ENCODE assay signal across 14 cellular contexts in genomic region chr6:37984578-37984977, GRCh38.
A peak's percentile ranks its signal among the peaks of the same experiment; 100 is the strongest.
DNase-seq lines count a peak whose midpoint lies in the region; ATAC-seq and TF ChIP-seq lines count a peak whose summit lies in the region.
"Had no signal": no experiment of that assay in that cellular context is flagged by ENCODE, and none has a peak within 500 bp of the region (broad histone marks: within the 10 kb centered on the region; RNA-seq: fewer than 3 reads in every experiment).

No MANE protein-coding gene starts in this region.

- no peaks in the 10 kb centered on the region for H3K9me3 Mint-ChIP-seq in activated naive CD4-positive, alpha-beta T cell treated with anti-CD3 and anti-CD28 coated beads for 36 hours
- no peaks in the 10 kb centered on the region for H3K9me3 Mint-ChIP-seq in activated naive CD4-positive, alpha-beta T cell treated with anti-CD3 and anti-CD28 coated beads, Interleukin-2, amount 10 ng/mL, durations not matched to agents 7 days and 5 days
- H3K9me3 Mint-ChIP-seq in WTC11 = no peaks in the 10 kb centered on the region
- no peaks in the 10 kb centered on the region for H3K9me3 Mint-ChIP-seq in stimulated activated naive CD8-positive, alpha-beta T cell treated with anti-CD3 and anti-CD28 coated beads, Interleukin-15, amount 100 ng/mL, for 72 hours
- H3K9me3 Mint-ChIP-seq: H9 had no signal

- H3K27ac Mint-ChIP-seq in activated naive CD4-positive, alpha-beta T cell treated with anti-CD3 and anti-CD28 coated beads for 36 hours = peak overlapping the region; percentile 60
- no peak overlapping the region for H3K27ac Mint-ChIP-seq in activated naive CD4-positive, alpha-beta T cell treated with anti-CD3 and anti-CD28 coated beads, Interleukin-2, amount 10 ng/mL, durations not matched to agents 7 days and 5 days
- peak overlapping the region; percentile 73; the same call in 1 of the 2 replicates for H3K27ac Mint-ChIP-seq in WTC11
- peak overlapping the region; percentile 95 for H3K27ac Mint-ChIP-seq in stimulated activated naive CD8-positive, alpha-beta T cell treated with anti-CD3 and anti-CD28 coated beads, Interleukin-15, amount 100 ng/mL, for 72 hours

- no peak overlapping the region for H3K4me3 ChIP-seq in epithelial cell of esophagus (ENCODE audit: low read length)

- no peak overlapping the region for H3K4me3 Mint-ChIP-seq in activated naive CD4-positive, alpha-beta T cell treated with anti-CD3 and anti-CD28 coated beads for 36 hours
- H3K4me3 Mint-ChIP-seq in activated naive CD4-positive, alpha-beta T cell treated with anti-CD3 and anti-CD28 coated beads, Interleukin-2, amount 10 ng/mL, durations not matched to agents 7 days and 5 days = no peak overlapping the region
- no peak overlapping the region for H3K4me3 Mint-ChIP-seq in WTC11
- peak overlapping the region; percentile 2 to 11 for H3K4me3 Mint-ChIP-seq in stimulated activated naive CD8-positive, alpha-beta T cell treated with anti-CD3 and anti-CD28 coated beads, Interleukin-15, amount 100 ng/mL, for 72 hours
- H3K4me3 Mint-ChIP-seq: H9 had no signal

- H3K4me1 Mint-ChIP-seq in activated naive CD4-positive, alpha-beta T cell treated with anti-CD3 and anti-CD28 coated beads for 36 hours (ENCODE audit: low read depth) = peaks cover 68% of the 10 kb centered on the region
- peaks cover 6% of the 10 kb centered on the region for H3K4me1 Mint-ChIP-seq in activated naive CD4-positive, alpha-beta T cell treated with anti-CD3 and anti-CD28 coated beads, Interleukin-2, amount 10 ng/mL, durations not matched to agents 7 days and 5 days
- peaks cover 18% of the 10 kb centered on the region for H3K4me1 Mint-ChIP-seq in WTC11
- H3K4me1 Mint-ChIP-seq in stimulated activated naive CD8-positive, alpha-beta T cell treated with anti-CD3 and anti-CD28 coated beads, Interleukin-15, amount 100 ng/mL, for 72 hours = peaks cover 85% of the 10 kb centered on the region

- ATAC-seq in WTC11 = no peak
- no peak for ATAC-seq in stimulated activated naive CD8-positive, alpha-beta T cell treated with anti-CD3 and anti-CD28 coated beads, Interleukin-15, amount 100 ng/mL, for 72 hours

- CTCF ChIA-PET in activated naive CD4-positive, alpha-beta T cell treated with anti-CD3 and anti-CD28 coated beads for 36 hours (lab: Charles Lee) = interaction anchor here (0.6 to 1.0 kb wide), 2 partner anchors 9 to 164 kb away, joined by 3 read pairs; no protein-coding TSS in a partner anchor
- CTCF ChIA-PET in activated naive CD4-positive, alpha-beta T cell treated with anti-CD3 and anti-CD28 coated beads, Interleukin-2, amount 10 ng/mL, durations not matched to agents 7 days and 5 days (lab: Charles Lee) = no interaction called here
- CTCF ChIA-PET in WTC11 (lab: Charles Lee) = interaction anchor here (0.7 kb wide), 1 partner anchor 207 kb away, joined by 3 read pairs; no protein-coding TSS in a partner anchor

- no peaks in the 10 kb centered on the region for H3K27me3 Mint-ChIP-seq in activated naive CD4-positive, alpha-beta T cell treated with anti-CD3 and anti-CD28 coated beads for 36 hours (ENCODE audit: low read depth)
- H3K27me3 Mint-ChIP-seq in activated naive CD4-positive, alpha-beta T cell treated with anti-CD3 and anti-CD28 coated beads, Interleukin-2, amount 10 ng/mL, durations not matched to agents 7 days and 5 days = no peaks in the 10 kb centered on the region
- H3K27me3 Mint-ChIP-seq in WTC11 (ENCODE audit: low read depth) = no peaks in the 10 kb centered on the region
- H3K27me3 Mint-ChIP-seq in stimulated activated naive CD8-positive, alpha-beta T cell treated with anti-CD3 and anti-CD28 coated beads, Interleukin-15, amount 100 ng/mL, for 72 hours = no peaks in the 10 kb centered on the region

- TF ChIP-seq CTCF in WTC11 (IDR thresholded peaks at IDR 0.05) (no peak), epithelial cell of esophagus (IDR thresholded peaks at IDR 0.05; ENCODE audit: insufficient read depth, low read depth, low read length, missing control alignments) (no peak)

- POLR2A ChIA-PET in WTC11 (lab: Charles Lee) = no interaction called here

- intact Hi-C loops in activated naive CD4-positive, alpha-beta T cell treated with anti-CD3 and anti-CD28 coated beads for 36 hours (cut with micrococcal nuclease) = loop anchor here (1.0 to 2.0 kb wide), 2 partner anchors 74 to 126 kb away; no protein-coding TSS in a partner anchor

- no peak for DNase-seq in activated naive CD4-positive, alpha-beta T cell treated with anti-CD3 and anti-CD28 coated beads for 36 hours
- DNase-seq in activated naive CD4-positive, alpha-beta T cell treated with anti-CD3 and anti-CD28 coated beads, Interleukin-2, amount 10 ng/mL, durations not matched to agents 7 days and 5 days = no peak
- DNase-seq in WTC11 (ENCODE audit: low spot score) (no peak), epithelial cell of esophagus (ENCODE audit: low read depth) (peak; percentile 18), LoVo (ENCODE audit: low spot score) (no peak), inferior parietal cortex (ENCODE audit: extremely low spot score) (no peak)
- no peak for DNase-seq in stimulated activated naive CD8-positive, alpha-beta T cell treated with anti-CD3 and anti-CD28 coated beads, Interleukin-15, amount 100 ng/mL, for 72 hours
- DNase-seq: DMS 273 treated with DMSO at 0.1 percent for 48 hours, GF-D8, H9, NCI-H1417, NCI-H187 treated with DMSO at 0.1 percent for 48 hours, NCI-H69, RPMI8226 had no signal

- H3K36me3 Mint-ChIP-seq in activated naive CD4-positive, alpha-beta T cell treated with anti-CD3 and anti-CD28 coated beads for 36 hours (ENCODE audit: low read depth) = no peaks in the 10 kb centered on the region
- no peaks in the 10 kb centered on the region for H3K36me3 Mint-ChIP-seq in activated naive CD4-positive, alpha-beta T cell treated with anti-CD3 and anti-CD28 coated beads, Interleukin-2, amount 10 ng/mL, durations not matched to agents 7 days and 5 days
- no peaks in the 10 kb centered on the region for H3K36me3 Mint-ChIP-seq in WTC11

TF ChIP-seq in WTC11, 78 proteins besides CTCF, POLR2A, EP300 and RAD21 (continues in another document):
- TF ChIP-seq STAT6 (CRISPR knock-in tag; conservative IDR thresholded peaks at IDR 0.05; ENCODE audit: low read depth) = no peak
- TF ChIP-seq HMGA2 (CRISPR knock-in tag; IDR thresholded peaks at IDR 0.05) = no peak
- no peak for TF ChIP-seq RORB (CRISPR knock-in tag; IDR thresholded peaks at IDR 0.05)
- no peak for TF ChIP-seq MYBL2 (CRISPR knock-in tag; IDR thresholded peaks at IDR 0.05)
- no peak for TF ChIP-seq SMAD3 (CRISPR knock-in tag; IDR thresholded peaks at IDR 0.05; ENCODE audit: borderline replicate concordance)
- no peak for TF ChIP-seq MLX (CRISPR knock-in tag; IDR thresholded peaks at IDR 0.05)
- TF ChIP-seq E2F4 (CRISPR knock-in tag; IDR thresholded peaks at IDR 0.05; ENCODE audit: borderline replicate concordance, low read depth) = no peak
- TF ChIP-seq PREB (CRISPR knock-in tag; IDR thresholded peaks at IDR 0.05; ENCODE audit: borderline replicate concordance) = no peak
- no peak for TF ChIP-seq NR3C1 (CRISPR knock-in tag; conservative IDR thresholded peaks at IDR 0.05; ENCODE audit: low read depth)
- no peak for TF ChIP-seq FOXK1 (CRISPR knock-in tag; IDR thresholded peaks at IDR 0.05)
- no peak for TF ChIP-seq TEAD4 (CRISPR knock-in tag; IDR thresholded peaks at IDR 0.05)

Comparison
In these comparisons a context has a peak if more than half of its experiments do, and no peak if none do; other contexts are left out.
1. H3K4me3 Mint-ChIP-seq: peak in stimulated activated naive CD8-positive, alpha-beta T cell treated with anti-CD3 and anti-CD28 coated beads, Interleukin-15, amount 100 ng/mL, for 72 hours (2 of 2); none in activated naive CD4-positive, alpha-beta T cell treated with anti-CD3 and anti-CD28 coated beads for 36 hours (single experiment), activated naive CD4-positive, alpha-beta T cell treated with anti-CD3 and anti-CD28 coated beads, Interleukin-2, amount 10 ng/mL, durations not matched to agents 7 days and 5 days (single experiment) and WTC11 (single experiment).